26 cellular contexts compared by ENCODE assay signal in genomic region chr16:57855188-57855587, GRCh38. TPM values are rescaled to one million over a fixed set of nuclear protein-coding genes. Genes with fewer than 3 reads are reported as not detected.
DNase-seq lines count a peak whose midpoint lies in the region; ATAC-seq, FAIRE-seq and TF ChIP-seq lines count a peak whose summit lies in the region.
"Had no signal": no experiment of that assay in that cellular context is flagged by ENCODE, and none has a peak within 500 bp of the region (broad histone marks: within the 10 kb centered on the region; RNA-seq: fewer than 3 reads in every experiment).

No MANE protein-coding gene starts in this region.

- H3K27ac ChIP-seq in HepG2 (ENCODE audit: extremely low read length, insufficient read depth, low read length) (no peak overlapping the region), right lobe of liver (peak overlapping the region in 2 of 3 donors; percentile 10 to 24), lower lobe of right lung (no peak overlapping the region)
- H3K27ac ChIP-seq: BLaER1 had no signal

- no peak overlapping the region for H3K9ac ChIP-seq in HepG2 (ENCODE audit: insufficient read depth, low read depth, low read length)
- H3K9ac ChIP-seq: BLaER1 had no signal

- no peaks in the 10 kb centered on the region for H4K20me1 ChIP-seq in HepG2 (ENCODE audit: insufficient read depth, low read length)
- H4K20me1 ChIP-seq: BLaER1 had no signal

- H3K36me3 ChIP-seq in HepG2 (replicated peaks in 1 of 2; ENCODE audit: control insufficient read depth in 1 of 2, insufficient read depth in 2 of 2, low read length in 2 of 2), result no peaks in the 10 kb centered on the region
- H3K36me3 ChIP-seq in right lobe of liver, result no peaks in the 10 kb centered on the region
- H3K36me3 ChIP-seq in lower lobe of right lung, result no peaks in the 10 kb centered on the region
- H3K36me3 ChIP-seq: BE2C, BLaER1 had no signal

- no peak overlapping the region for H3K4me2 ChIP-seq in HepG2 (ENCODE audit: low read depth, low read length)
- H3K4me2 ChIP-seq: BLaER1 had no signal

- TF ChIP-seq RAD21 in HepG2 (CRISPR knock-in tag; IDR thresholded peaks at IDR 0.05), result no peak

- TF ChIP-seq CTCF in HepG2 (CRISPR knock-in tag; IDR thresholded peaks at IDR 0.05), result no peak
- no peak for TF ChIP-seq CTCF in right lobe of liver (IDR thresholded peaks at IDR 0.05)
- no peak for TF ChIP-seq CTCF in lower lobe of right lung (IDR thresholded peaks at IDR 0.05)
- TF ChIP-seq CTCF in foreskin fibroblast (IDR thresholded peaks at IDR 0.05; ENCODE audit: low read depth, low read length), result no peak

- H3K4me1 ChIP-seq in HepG2 (ENCODE audit: insufficient read depth, low read length), result peaks cover 17% of the 10 kb centered on the region
- peaks cover 0 to 18% (median 7%) of the 10 kb centered on the region in 4 donors for H3K4me1 ChIP-seq in right lobe of liver
- H3K4me1 ChIP-seq in lower lobe of right lung, result no peaks in the 10 kb centered on the region
- H3K4me1 ChIP-seq: BE2C had no signal

- POLR2A ChIA-PET in HepG2 (lab: Yijun Ruan, JAX), result no interaction called here

- CTCF ChIA-PET in HepG2 (lab: Yijun Ruan, JAX; ENCODE audit: low intra/inter-chr PET ratio, low total read pairs), result no interaction called here

- intact Hi-C loops in HepG2 (cut with micrococcal nuclease; ENCODE audit: unreplicated experiment) (no loop called here), right lobe of liver (cut with DNase I) (no loop called here), lower lobe of right lung (cut with DNase I) (no loop called here)

- TF ChIP-seq POLR2A in HepG2 (IDR thresholded peaks at IDR 0.05; ENCODE audit: insufficient read depth in 1 of 2, low read depth in 2 of 2, low read length in 2 of 2), result no peak
- no peak for TF ChIP-seq POLR2A in right lobe of liver (IDR thresholded peaks at IDR 0.05)

- H2AFZ ChIP-seq in HepG2 (ENCODE audit: low read length), result no peak overlapping the region

- WGBS in HepG2 (ENCODE audit: low lambda C conversion rate), result 95% methylated on average over 5 of the region's 5 CpGs
- WGBS in right lobe of liver (ENCODE audit: insufficient coverage, low coverage, low lambda C conversion rate, missing lambda C conversion rate), result 64% methylated on average over 5 of the region's 5 CpGs

- TF ChIP-seq EP300 in HepG2 (IDR thresholded peaks at IDR 0.05; ENCODE audit: low read depth in 2 of 2, low read length in 2 of 2), result no peak
- TF ChIP-seq EP300 in HepG2 (CRISPR knock-in tag; IDR thresholded peaks at IDR 0.05; ENCODE audit: borderline replicate concordance), result no peak

- in situ Hi-C loops in HepG2 (cut with HindIII; ENCODE audit: extremely low pct_ligation_motif_present, low pct_unique_long_range_greater_than_20kb), result no loop called here

- ATAC-seq in left lobe of liver, result peak; percentile 60
- no peak for ATAC-seq in HepG2
- peak in 2 of 4 donors; percentile 35 to 65 for ATAC-seq in right lobe of liver
- no peak for ATAC-seq in lower lobe of right lung
- ATAC-seq: GM12878 had no signal

- H3K27me3 ChIP-seq in HepG2 (ENCODE audit: control insufficient read depth in 1 of 2, insufficient read depth in 2 of 2, low read length in 2 of 2), result no peaks in the 10 kb centered on the region
- H3K27me3 ChIP-seq in right lobe of liver, result no peaks in the 10 kb centered on the region
- no peaks in the 10 kb centered on the region for H3K27me3 ChIP-seq in lower lobe of right lung (ENCODE audit: low read depth)
- H3K27me3 ChIP-seq: BE2C, BLaER1 had no signal

- H3K79me2 ChIP-seq in HepG2 (ENCODE audit: insufficient read depth, low read length), result no peaks in the 10 kb centered on the region

- H3K4me3 ChIP-seq in HepG2 (replicated peaks in 1 of 3; ENCODE audit: insufficient read depth in 1 of 3, low read depth in 2 of 3, low read length in 3 of 3) (no peak overlapping the region), right lobe of liver (no peak overlapping the region), lower lobe of right lung (no peak overlapping the region), foreskin fibroblast (ENCODE audit: low read depth in 1 of 2, low read length in 2 of 2) (no peak overlapping the region)
- H3K4me3 ChIP-seq: BLaER1, GM12878 had no signal

- peak; percentile 43 for FAIRE-seq in HepG2 (lab: Jason Lieb, UNC)
- FAIRE-seq: A204.1, GM12878, GM12892, GM18507 had no signal

- BruUV-seq in HepG2 (replicated peaks; lab: Mats Ljungman, UMichigan), result no TSS peak

- H3K9me3 ChIP-seq in HepG2 (ENCODE audit: low read length), result no peaks in the 10 kb centered on the region
- no peaks in the 10 kb centered on the region for H3K9me3 ChIP-seq in right lobe of liver
- H3K9me3 ChIP-seq in lower lobe of right lung, result peaks cover 5% of the 10 kb centered on the region
- H3K9me3 ChIP-seq: BE2C had no signal

- DNase-seq in left lobe of liver (ENCODE audit: low spot score), result no peak
- no peak for DNase-seq in HepG2 (ENCODE audit: low spot score)
- DNase-seq in right lobe of liver, result no peak
- no peak for DNase-seq in HK-2 (ENCODE audit: unreplicated experiment)
- DNase-seq in lower lobe of right lung, result no peak
- no peak for DNase-seq in foreskin fibroblast
- DNase-seq: 8988T; ACHN; BE2C; C1 segment of cervical spinal cord; CD4-positive, alpha-beta memory T cell; CD4-positive, CD25-positive, alpha-beta regulatory T cell; CD8-positive, alpha-beta memory T cell; COR-L47; DMS 273 treated with DMSO at 0.1 percent for 48 hours; DMS153; DMS53; DMS79; DND-41; EL; GDM1 had no signal

TF ChIP-seq in HepG2, 621 proteins besides CTCF, POLR2A, EP300 and RAD21:
- TF ChIP-seq NKX3-1 (CRISPR knock-in tag; IDR thresholded peaks at IDR 0.05), result no peak
- TF ChIP-seq MED1 (CRISPR knock-in tag; IDR thresholded peaks at IDR 0.05), result no peak
- no peak for TF ChIP-seq JDP2 (CRISPR knock-in tag; IDR thresholded peaks at IDR 0.05; ENCODE audit: borderline replicate concordance)
- TF ChIP-seq ZNF768 (CRISPR knock-in tag; IDR thresholded peaks at IDR 0.05), result no peak
- TF ChIP-seq REXO4 (CRISPR knock-in tag; IDR thresholded peaks at IDR 0.05; ENCODE audit: borderline replicate concordance), result no peak
- no peak for TF ChIP-seq HHEX (CRISPR knock-in tag; IDR thresholded peaks at IDR 0.05)
- no peak for TF ChIP-seq ZC3H4 (CRISPR knock-in tag; IDR thresholded peaks at IDR 0.05; ENCODE audit: borderline replicate concordance)
- TF ChIP-seq KDM5A (IDR thresholded peaks at IDR 0.05; ENCODE audit: borderline replicate concordance, low read length), result no peak
- no peak for TF ChIP-seq ETV5 (CRISPR knock-in tag; IDR thresholded peaks at IDR 0.05; ENCODE audit: borderline replicate concordance)
- TF ChIP-seq SRY (CRISPR knock-in tag; IDR thresholded peaks at IDR 0.05), result no peak

RNA-seq across cellular contexts. Expression of gene KIFC3, which starts 52.9 kb away (rescaled TPM):
- total RNA-seq in left lobe of liver, result 43.5 TPM
- 30.0 and 45.3 TPM in 2 replicates for total RNA-seq in HepG2 (2016; rRNA removed; fragmentation: Illumina TruSeq; extraction: Trizol)
- 11.2 and 13.3 TPM in 2 replicates for total RNA-seq in HepG2 (2016; cell fraction: cytosol; rRNA removed; fragmentation: Illumina TruSeq; extraction: Trizol; ENCODE audit: low read depth)
- 26.2 and 45.1 TPM in 2 replicates for total RNA-seq in HepG2 (2016; cell fraction: insoluble cytoplasmic fraction; rRNA removed; fragmentation: Illumina TruSeq; extraction: Trizol)
- total RNA-seq in HepG2 (2016; cell fraction: membrane; rRNA removed; fragmentation: Illumina TruSeq; extraction: Trizol), result 23.6 and 24.3 TPM in 2 replicates
- total RNA-seq in HepG2 (2016; cell fraction: nucleus; rRNA removed; fragmentation: Illumina TruSeq; extraction: Trizol), result 39.1 and 45.8 TPM in 2 replicates
- 42.1 and 70.6 TPM in 2 replicates for polyA plus RNA-seq in HepG2 (2011; rRNA removed)
- polyA plus RNA-seq in HepG2 (2011; cell fraction: cytosol; rRNA removed), result 43.4 and 59.0 TPM in 2 replicates
- polyA plus RNA-seq in HepG2 (2011; cell fraction: nucleus; rRNA removed), result 225 and 236 TPM in 2 replicates
- 21.3 and 43.4 TPM in 2 replicates for polyA plus RNA-seq in HepG2 (2012)
- polyA plus RNA-seq in HepG2 (2016; cell fraction: cytosol; fragmentation: Illumina TruSeq; extraction: Trizol; ENCODE audit: low read depth), result 14.4 and 14.6 TPM in 2 replicates
- 20.2 and 24.5 TPM in 2 replicates for polyA plus RNA-seq in HepG2 (2016; cell fraction: insoluble cytoplasmic fraction; fragmentation: Illumina TruSeq; extraction: Trizol; ENCODE audit: low read depth)
- 13.8 and 19.9 TPM in 2 replicates for polyA plus RNA-seq in HepG2 (2016; cell fraction: membrane; fragmentation: Illumina TruSeq; extraction: Trizol; ENCODE audit: low read depth)
- 79.4 and 80.8 TPM in 2 replicates for polyA plus RNA-seq in HepG2 (2016; cell fraction: nucleus; fragmentation: Illumina TruSeq; extraction: Trizol; ENCODE audit: insufficient read depth, low read depth)
- polyA minus RNA-seq in HepG2 (2011; rRNA and poly(A)+ RNA removed; ENCODE audit: low replicate concordance), result 132 and 141 TPM in 2 replicates
- polyA minus RNA-seq in HepG2 (2011; cell fraction: cytosol; rRNA and poly(A)+ RNA removed), result 31.9 and 33.7 TPM in 2 replicates
- 94.9 and 117 TPM in 2 replicates for polyA minus RNA-seq in HepG2 (2011; cell fraction: nucleus; rRNA and poly(A)+ RNA removed)
- 10 to 100 TPM; 20.3 to 88.9 (median 46.4) TPM for total RNA-seq in right lobe of liver
- 70.9 TPM for total RNA-seq in lower lobe of right lung
- polyA plus RNA-seq: CD4-positive, alpha-beta memory T cell; CD4-positive, CD25-positive, alpha-beta regulatory T cell had no signal

Comparison
In these comparisons a context has a peak if more than half of its experiments do, and no peak if none do; other contexts are left out.
1. H3K27ac ChIP-seq: peak in right lobe of liver (2 of 3); none in HepG2 (single experiment) and lower lobe of right lung (single experiment).